ENCODE assay signal across 1 cellular context in genomic region chr6:16200231-16200941, GRCh38.
TF ChIP-seq lines count a peak whose summit lies in the region.

No MANE protein-coding gene starts in this region.

TF ChIP-seq in K562, 482 proteins besides CTCF, POLR2A, EP300 and RAD21 (continued from another document):
- TF ChIP-seq TCF7L2 (IDR thresholded peaks at IDR 0.05; ENCODE audit: low read depth, low read length) (no peak), ZC3H4 (CRISPR knock-in tag; IDR thresholded peaks at IDR 0.05; ENCODE audit: borderline replicate concordance) (no peak), CTCFL (IDR thresholded peaks at IDR 0.05; ENCODE audit: borderline replicate concordance, insufficient read depth, low read depth, low read length, poor library complexity, severe bottlenecking) (no peak), NFIX (CRISPR knock-in tag; IDR thresholded peaks at IDR 0.05; ENCODE audit: low read depth) (no peak), RBM17 (IDR thresholded peaks at IDR 0.05; ENCODE audit: borderline replicate concordance, low read depth, low read length) (no peak), ZNF311 (CRISPR knock-in tag; IDR thresholded peaks at IDR 0.05) (no peak)
